ENCODE assay signal across 1 cellular context in the genomic region with DNA sequence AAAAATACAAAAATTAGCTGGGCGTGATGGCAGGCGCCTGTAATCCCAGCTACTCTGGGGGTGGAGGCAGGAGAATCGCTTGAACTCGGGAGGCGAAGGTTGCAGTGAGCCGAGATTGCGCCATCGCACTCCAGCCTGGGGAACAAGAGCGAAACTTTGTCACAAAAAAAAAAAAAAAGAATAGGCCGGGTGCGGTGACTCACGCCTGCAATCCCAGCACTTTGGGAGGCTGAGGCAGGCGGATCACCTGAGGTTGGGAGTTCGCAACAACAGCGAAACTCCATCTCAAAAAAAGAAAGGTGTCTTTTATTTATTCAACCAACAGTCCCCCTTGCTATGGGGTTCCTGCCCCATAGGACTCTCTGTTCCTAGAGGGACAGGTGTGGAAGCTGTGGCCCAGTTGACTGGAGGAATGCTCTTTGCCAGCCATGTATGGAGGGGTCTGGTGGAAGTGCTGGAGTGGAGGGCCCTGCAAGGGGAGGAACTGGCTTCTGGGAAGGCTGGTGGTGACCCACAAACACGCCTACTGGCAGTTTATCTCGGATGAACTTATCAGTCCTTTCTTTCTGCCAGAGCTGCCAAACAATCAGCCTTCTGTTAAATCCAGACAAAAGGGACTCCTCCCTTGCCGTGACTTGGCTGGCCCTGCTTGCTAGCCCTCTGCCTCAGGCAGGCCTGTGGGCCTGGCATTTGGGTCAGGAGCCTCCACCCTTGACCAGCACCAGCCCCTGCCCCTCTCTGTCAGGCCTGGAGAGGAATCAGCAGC.
A peak's percentile ranks its signal among the peaks of the same experiment; 100 is the strongest.
TF ChIP-seq lines count a peak whose summit lies in the region.

No MANE protein-coding gene starts in this region.

TF ChIP-seq in HepG2, 621 proteins besides CTCF, POLR2A, EP300 and RAD21 (continued from another document and continues in another):
- TF ChIP-seq, protein P1, sequence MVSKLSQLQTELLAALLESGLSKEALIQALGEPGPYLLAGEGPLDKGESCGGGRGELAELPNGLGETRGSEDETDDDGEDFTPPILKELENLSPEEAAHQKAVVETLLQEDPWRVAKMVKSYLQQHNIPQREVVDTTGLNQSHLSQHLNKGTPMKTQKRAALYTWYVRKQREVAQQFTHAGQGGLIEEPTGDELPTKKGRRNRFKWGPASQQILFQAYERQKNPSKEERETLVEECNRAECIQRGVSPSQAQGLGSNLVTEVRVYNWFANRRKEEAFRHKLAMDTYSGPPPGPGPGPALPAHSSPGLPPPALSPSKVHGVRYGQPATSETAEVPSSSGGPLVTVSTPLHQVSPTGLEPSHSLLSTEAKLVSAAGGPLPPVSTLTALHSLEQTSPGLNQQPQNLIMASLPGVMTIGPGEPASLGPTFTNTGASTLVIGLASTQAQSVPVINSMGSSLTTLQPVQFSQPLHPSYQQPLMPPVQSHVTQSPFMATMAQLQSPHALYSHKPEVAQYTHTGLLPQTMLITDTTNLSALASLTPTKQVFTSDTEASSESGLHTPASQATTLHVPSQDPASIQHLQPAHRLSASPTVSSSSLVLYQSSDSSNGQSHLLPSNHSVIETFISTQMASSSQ (IDR thresholded peaks at IDR 0.05; ENCODE audit: low read depth), result no peak
- TF ChIP-seq, protein P1 (CRISPR knock-in tag; IDR thresholded peaks at IDR 0.05; ENCODE audit: borderline replicate concordance), result no peak; the same call in 1 of the 2 replicates
- TF ChIP-seq MTF1 (CRISPR knock-in tag; IDR thresholded peaks at IDR 0.05) (no peak), NONO (IDR thresholded peaks at IDR 0.05) (no peak), NONO (CRISPR knock-in tag; conservative IDR thresholded peaks at IDR 0.05) (no peak), ARNT2 (CRISPR knock-in tag; IDR thresholded peaks at IDR 0.05; ENCODE audit: low read depth) (no peak), ZNF3 (CRISPR knock-in tag; IDR thresholded peaks at IDR 0.05) (no peak), ATRX (CRISPR knock-in tag; IDR thresholded peaks at IDR 0.05; ENCODE audit: borderline replicate concordance) (no peak), MBNL3 (CRISPR knock-in tag; conservative IDR thresholded peaks at IDR 0.05) (no peak), ZFP36L1 (CRISPR knock-in tag; IDR thresholded peaks at IDR 0.05) (no peak), HIVEP1 (CRISPR knock-in tag; IDR thresholded peaks at IDR 0.05) (no peak), ZNF557 (CRISPR knock-in tag; IDR thresholded peaks at IDR 0.05) (no peak), NFE2 (CRISPR knock-in tag; IDR thresholded peaks at IDR 0.05) (no peak), NCOA1 (CRISPR knock-in tag; IDR thresholded peaks at IDR 0.05) (no peak), ESRRA (CRISPR knock-in tag; IDR thresholded peaks at IDR 0.05; ENCODE audit: low read depth) (no peak), MEIS2 (CRISPR knock-in tag; IDR thresholded peaks at IDR 0.05) (no peak), ZBTB20 (CRISPR knock-in tag; IDR thresholded peaks at IDR 0.05; ENCODE audit: borderline replicate concordance, low read depth) (no peak)
- TF ChIP-seq, protein P2, sequence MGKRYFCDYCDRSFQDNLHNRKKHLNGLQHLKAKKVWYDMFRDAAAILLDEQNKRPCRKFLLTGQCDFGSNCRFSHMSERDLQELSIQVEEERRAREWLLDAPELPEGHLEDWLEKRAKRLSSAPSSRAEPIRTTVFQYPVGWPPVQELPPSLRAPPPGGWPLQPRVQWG (CRISPR knock-in tag; IDR thresholded peaks at IDR 0.05; ENCODE audit: borderline replicate concordance, low read depth), result no peak
- TF ChIP-seq, protein P3, sequence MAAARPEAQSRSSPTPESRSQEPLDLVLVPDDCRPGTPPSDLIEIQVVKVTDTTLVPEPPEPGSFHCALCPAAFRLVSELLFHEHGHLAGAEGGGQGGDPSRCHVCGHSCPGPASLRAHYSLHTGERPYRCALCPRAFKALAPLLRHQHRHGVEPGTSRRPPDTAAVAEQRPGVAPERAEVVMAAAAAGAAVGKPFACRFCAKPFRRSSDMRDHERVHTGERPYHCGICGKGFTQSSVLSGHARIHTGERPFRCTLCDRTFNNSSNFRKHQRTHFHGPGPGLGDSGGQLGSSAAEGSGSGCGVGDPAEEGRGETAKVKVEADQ (CRISPR knock-in tag; IDR thresholded peaks at IDR 0.05; ENCODE audit: borderline replicate concordance), result no peak
- TF ChIP-seq, protein P4, sequence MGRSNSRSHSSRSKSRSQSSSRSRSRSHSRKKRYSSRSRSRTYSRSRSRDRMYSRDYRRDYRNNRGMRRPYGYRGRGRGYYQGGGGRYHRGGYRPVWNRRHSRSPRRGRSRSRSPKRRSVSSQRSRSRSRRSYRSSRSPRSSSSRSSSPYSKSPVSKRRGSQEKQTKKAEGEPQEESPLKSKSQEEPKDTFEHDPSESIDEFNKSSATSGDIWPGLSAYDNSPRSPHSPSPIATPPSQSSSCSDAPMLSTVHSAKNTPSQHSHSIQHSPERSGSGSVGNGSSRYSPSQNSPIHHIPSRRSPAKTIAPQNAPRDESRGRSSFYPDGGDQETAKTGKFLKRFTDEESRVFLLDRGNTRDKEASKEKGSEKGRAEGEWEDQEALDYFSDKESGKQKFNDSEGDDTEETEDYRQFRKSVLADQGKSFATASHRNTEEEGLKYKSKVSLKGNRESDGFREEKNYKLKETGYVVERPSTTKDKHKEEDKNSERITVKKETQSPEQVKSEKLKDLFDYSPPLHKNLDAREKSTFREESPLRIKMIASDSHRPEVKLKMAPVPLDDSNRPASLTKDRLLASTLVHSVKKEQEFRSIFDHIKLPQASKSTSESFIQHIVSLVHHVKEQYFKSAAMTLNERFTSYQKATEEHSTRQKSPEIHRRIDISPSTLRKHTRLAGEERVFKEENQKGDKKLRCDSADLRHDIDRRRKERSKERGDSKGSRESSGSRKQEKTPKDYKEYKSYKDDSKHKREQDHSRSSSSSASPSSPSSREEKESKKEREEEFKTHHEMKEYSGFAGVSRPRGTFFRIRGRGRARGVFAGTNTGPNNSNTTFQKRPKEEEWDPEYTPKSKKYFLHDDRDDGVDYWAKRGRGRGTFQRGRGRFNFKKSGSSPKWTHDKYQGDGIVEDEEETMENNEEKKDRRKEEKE (IDR thresholded peaks at IDR 0.05), result no peak
- TF ChIP-seq, protein P5, sequence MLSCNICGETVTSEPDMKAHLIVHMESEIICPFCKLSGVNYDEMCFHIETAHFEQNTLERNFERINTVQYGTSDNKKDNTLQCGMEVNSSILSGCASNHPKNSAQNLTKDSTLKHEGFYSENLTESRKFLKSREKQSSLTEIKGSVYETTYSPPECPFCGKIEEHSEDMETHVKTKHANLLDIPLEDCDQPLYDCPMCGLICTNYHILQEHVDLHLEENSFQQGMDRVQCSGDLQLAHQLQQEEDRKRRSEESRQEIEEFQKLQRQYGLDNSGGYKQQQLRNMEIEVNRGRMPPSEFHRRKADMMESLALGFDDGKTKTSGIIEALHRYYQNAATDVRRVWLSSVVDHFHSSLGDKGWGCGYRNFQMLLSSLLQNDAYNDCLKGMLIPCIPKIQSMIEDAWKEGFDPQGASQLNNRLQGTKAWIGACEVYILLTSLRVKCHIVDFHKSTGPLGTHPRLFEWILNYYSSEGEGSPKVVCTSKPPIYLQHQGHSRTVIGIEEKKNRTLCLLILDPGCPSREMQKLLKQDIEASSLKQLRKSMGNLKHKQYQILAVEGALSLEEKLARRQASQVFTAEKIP (CRISPR knock-in tag; IDR thresholded peaks at IDR 0.05; ENCODE audit: borderline replicate concordance), result no peak
- TF ChIP-seq, protein P6, sequence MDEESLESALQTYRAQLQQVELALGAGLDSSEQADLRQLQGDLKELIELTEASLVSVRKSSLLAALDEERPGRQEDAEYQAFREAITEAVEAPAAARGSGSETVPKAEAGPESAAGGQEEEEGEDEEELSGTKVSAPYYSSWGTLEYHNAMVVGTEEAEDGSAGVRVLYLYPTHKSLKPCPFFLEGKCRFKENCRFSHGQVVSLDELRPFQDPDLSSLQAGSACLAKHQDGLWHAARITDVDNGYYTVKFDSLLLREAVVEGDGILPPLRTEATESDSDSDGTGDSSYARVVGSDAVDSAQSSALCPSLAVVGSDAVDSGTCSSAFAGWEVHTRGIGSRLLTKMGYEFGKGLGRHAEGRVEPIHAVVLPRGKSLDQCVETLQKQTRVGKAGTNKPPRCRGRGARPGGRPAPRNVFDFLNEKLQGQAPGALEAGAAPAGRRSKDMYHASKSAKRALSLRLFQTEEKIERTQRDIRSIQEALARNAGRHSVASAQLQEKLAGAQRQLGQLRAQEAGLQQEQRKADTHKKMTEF (CRISPR knock-in tag; IDR thresholded peaks at IDR 0.05), result peak; percentile 19
- TF ChIP-seq, protein P7, sequence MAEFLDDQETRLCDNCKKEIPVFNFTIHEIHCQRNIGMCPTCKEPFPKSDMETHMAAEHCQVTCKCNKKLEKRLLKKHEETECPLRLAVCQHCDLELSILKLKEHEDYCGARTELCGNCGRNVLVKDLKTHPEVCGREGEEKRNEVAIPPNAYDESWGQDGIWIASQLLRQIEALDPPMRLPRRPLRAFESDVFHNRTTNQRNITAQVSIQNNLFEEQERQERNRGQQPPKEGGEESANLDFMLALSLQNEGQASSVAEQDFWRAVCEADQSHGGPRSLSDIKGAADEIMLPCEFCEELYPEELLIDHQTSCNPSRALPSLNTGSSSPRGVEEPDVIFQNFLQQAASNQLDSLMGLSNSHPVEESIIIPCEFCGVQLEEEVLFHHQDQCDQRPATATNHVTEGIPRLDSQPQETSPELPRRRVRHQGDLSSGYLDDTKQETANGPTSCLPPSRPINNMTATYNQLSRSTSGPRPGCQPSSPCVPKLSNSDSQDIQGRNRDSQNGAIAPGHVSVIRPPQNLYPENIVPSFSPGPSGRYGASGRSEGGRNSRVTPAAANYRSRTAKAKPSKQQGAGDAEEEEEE (CRISPR knock-in tag; IDR thresholded peaks at IDR 0.05; ENCODE audit: borderline replicate concordance), result no peak
- TF ChIP-seq, protein P8, sequence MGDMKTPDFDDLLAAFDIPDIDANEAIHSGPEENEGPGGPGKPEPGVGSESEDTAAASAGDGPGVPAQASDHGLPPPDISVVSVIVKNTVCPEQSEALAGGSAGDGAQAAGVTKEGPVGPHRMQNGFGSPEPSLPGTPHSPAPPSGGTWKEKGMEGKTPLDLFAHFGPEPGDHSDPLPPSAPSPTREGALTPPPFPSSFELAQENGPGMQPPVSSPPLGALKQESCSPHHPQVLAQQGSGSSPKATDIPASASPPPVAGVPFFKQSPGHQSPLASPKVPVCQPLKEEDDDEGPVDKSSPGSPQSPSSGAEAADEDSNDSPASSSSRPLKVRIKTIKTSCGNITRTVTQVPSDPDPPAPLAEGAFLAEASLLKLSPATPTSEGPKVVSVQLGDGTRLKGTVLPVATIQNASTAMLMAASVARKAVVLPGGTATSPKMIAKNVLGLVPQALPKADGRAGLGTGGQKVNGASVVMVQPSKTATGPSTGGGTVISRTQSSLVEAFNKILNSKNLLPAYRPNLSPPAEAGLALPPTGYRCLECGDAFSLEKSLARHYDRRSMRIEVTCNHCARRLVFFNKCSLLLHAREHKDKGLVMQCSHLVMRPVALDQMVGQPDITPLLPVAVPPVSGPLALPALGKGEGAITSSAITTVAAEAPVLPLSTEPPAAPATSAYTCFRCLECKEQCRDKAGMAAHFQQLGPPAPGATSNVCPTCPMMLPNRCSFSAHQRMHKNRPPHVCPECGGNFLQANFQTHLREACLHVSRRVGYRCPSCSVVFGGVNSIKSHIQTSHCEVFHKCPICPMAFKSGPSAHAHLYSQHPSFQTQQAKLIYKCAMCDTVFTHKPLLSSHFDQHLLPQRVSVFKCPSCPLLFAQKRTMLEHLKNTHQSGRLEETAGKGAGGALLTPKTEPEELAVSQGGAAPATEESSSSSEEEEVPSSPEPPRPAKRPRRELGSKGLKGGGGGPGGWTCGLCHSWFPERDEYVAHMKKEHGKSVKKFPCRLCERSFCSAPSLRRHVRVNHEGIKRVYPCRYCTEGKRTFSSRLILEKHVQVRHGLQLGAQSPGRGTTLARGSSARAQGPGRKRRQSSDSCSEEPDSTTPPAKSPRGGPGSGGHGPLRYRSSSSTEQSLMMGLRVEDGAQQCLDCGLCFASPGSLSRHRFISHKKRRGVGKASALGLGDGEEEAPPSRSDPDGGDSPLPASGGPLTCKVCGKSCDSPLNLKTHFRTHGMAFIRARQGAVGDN (CRISPR knock-in tag; IDR thresholded peaks at IDR 0.05), result peak; percentile 74
- TF ChIP-seq, protein P9, sequence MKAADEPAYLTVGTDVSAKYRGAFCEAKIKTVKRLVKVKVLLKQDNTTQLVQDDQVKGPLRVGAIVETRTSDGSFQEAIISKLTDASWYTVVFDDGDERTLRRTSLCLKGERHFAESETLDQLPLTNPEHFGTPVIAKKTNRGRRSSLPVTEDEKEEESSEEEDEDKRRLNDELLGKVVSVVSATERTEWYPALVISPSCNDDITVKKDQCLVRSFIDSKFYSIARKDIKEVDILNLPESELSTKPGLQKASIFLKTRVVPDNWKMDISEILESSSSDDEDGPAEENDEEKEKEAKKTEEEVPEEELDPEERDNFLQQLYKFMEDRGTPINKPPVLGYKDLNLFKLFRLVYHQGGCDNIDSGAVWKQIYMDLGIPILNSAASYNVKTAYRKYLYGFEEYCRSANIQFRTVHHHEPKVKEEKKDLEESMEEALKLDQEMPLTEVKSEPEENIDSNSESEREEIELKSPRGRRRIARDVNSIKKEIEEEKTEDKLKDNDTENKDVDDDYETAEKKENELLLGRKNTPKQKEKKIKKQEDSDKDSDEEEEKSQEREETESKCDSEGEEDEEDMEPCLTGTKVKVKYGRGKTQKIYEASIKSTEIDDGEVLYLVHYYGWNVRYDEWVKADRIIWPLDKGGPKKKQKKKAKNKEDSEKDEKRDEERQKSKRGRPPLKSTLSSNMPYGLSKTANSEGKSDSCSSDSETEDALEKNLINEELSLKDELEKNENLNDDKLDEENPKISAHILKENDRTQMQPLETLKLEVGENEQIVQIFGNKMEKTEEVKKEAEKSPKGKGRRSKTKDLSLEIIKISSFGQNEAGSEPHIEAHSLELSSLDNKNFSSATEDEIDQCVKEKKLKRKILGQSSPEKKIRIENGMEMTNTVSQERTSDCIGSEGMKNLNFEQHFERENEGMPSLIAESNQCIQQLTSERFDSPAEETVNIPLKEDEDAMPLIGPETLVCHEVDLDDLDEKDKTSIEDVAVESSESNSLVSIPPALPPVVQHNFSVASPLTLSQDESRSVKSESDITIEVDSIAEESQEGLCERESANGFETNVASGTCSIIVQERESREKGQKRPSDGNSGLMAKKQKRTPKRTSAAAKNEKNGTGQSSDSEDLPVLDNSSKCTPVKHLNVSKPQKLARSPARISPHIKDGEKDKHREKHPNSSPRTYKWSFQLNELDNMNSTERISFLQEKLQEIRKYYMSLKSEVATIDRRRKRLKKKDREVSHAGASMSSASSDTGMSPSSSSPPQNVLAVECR (CRISPR knock-in tag; IDR thresholded peaks at IDR 0.05; ENCODE audit: borderline replicate concordance), result peak; percentile 54
